Comparison of ENCODE assay signal across 17 cellular contexts in the genomic region with DNA sequence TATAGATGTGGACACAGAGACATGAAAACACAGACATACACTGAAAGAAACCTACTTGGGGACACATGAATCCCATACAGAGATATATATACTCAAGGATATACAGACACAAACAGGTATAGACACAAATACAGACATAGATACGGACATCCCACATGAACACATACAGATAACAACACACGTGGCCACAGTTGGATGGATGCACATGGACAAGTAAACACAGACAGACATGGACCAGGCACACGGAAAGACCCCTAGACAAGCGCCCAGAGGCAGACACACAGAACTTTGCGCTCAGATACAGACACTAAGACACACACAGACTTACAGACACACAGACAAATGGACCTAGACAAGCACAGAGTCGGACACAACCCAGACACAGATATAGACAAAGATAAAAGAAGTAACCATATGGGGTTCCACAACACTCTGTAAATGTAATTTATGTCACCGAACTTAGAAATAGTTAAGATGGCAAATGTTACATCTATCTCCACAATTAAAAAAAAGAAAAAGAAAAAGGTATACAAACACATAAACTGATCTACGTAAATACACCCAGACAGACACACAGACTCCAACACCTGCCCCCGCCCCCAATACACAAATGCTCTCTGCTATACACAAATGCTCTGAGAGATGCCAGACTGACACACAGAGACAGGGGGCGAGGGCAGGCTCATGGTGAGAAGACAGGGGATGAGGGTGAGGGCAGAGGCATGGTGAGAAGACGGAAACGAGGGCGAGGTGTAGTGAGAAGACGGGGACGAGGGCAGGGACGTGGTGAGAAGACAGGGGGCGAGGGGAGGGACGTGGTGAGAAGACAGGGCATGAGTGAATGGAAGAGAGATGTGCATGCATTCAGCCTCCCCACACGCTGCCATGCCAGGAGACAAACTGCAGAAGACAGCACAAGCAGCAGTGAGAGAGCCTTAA.
DNase-seq lines count a peak whose midpoint lies in the region; ATAC-seq, FAIRE-seq and TF ChIP-seq lines count a peak whose summit lies in the region.
"Had no signal": no experiment of that assay in that cellular context is flagged by ENCODE, and none has a peak within 500 bp of the region (broad histone marks: within the 10 kb centered on the region; RNA-seq: fewer than 3 reads in every experiment).

No MANE protein-coding gene starts in this region.

- H3K27ac ChIP-seq in IMR-90 (ENCODE audit: insufficient read depth, low read length) (no peak overlapping the region), foreskin keratinocyte (no peak overlapping the region)

- H3K36me3 ChIP-seq in IMR-90 (ENCODE audit: control insufficient read depth, insufficient read depth, low read length), result peaks cover 24% of the 10 kb centered on the region
- H3K36me3 ChIP-seq: HAP-1 had no signal

- H2BK5ac ChIP-seq in IMR-90 (ENCODE audit: low read depth, low read length, poor library complexity, severe bottlenecking), result no peak overlapping the region

- H3K56ac ChIP-seq in IMR-90 (ENCODE audit: extremely low read depth, insufficient read depth, low read length), result no peak overlapping the region

- POLR2A ChIA-PET in IMR-90 (lab: Charles Lee; ENCODE audit: unreplicated experiment), result no interaction called here

- no TSS peak for BruUV-seq in IMR-90 (replicated peaks; lab: Mats Ljungman, UMichigan)

- FAIRE-seq in GM12891 (lab: Jason Lieb, UNC), result peak; percentile 69

- H3K79me1 ChIP-seq in IMR-90 (ENCODE audit: low read depth in 1 of 2, low read length in 2 of 2), result peaks cover 25 to 65% of the 10 kb centered on the region in 2 experiments

- no peak overlapping the region for H3K4me3 ChIP-seq in IMR-90 (ENCODE audit: insufficient read depth, low read depth, low read length)
- H3K4me3 ChIP-seq: HAP-1 had no signal

- no peak overlapping the region for H2AFZ ChIP-seq in IMR-90 (replicated peaks; ENCODE audit: low read length, poor library complexity)

- no peaks in the 10 kb centered on the region for H3K27me3 ChIP-seq in IMR-90 (ENCODE audit: control insufficient read depth, insufficient read depth, low read length)
- H3K27me3 ChIP-seq in foreskin keratinocyte, result no peaks in the 10 kb centered on the region

- peaks cover 13% of the 10 kb centered on the region for H3K36me3 Mint-ChIP-seq in central memory CD8-positive, alpha-beta T cell (ENCODE audit: insufficient read depth)
- peaks cover 19% of the 10 kb centered on the region for H3K36me3 Mint-ChIP-seq in natural killer cell treated with Interleukin-12 subunit alpha and Interleukin-12 subunit beta and Interleukin-15 and Interleukin-18, amount 100 ng/mL, for 72 hours

- no peak overlapping the region for H3K23ac ChIP-seq in IMR-90 (ENCODE audit: low read depth, low read length)

- no peak overlapping the region for H2AK9ac ChIP-seq in IMR-90 (replicated peaks; ENCODE audit: low read depth, low read length, poor library complexity)

- no peak overlapping the region for H3K18ac ChIP-seq in IMR-90 (ENCODE audit: low read depth, low read length)

- TF ChIP-seq POLR2A in GM12891 (IDR thresholded peaks at IDR 0.05; ENCODE audit: low read depth, low read length), result no peak
- no peak for TF ChIP-seq POLR2A in IMR-90 (IDR thresholded peaks at IDR 0.05; ENCODE audit: low read depth, low read length)

- CTCF ChIA-PET in IMR-90 (lab: Yijun Ruan, JAX), result no interaction called here

- H3K4me2 ChIP-seq in IMR-90 (ENCODE audit: low read depth, low read length), result no peak overlapping the region

- H3K9me1 ChIP-seq in IMR-90 (ENCODE audit: insufficient read depth, low read length), result peaks cover 39% of the 10 kb centered on the region

- peaks cover 26% of the 10 kb centered on the region for H3K4me1 Mint-ChIP-seq in central memory CD8-positive, alpha-beta T cell
- H3K4me1 Mint-ChIP-seq in natural killer cell treated with Interleukin-12 subunit alpha and Interleukin-12 subunit beta and Interleukin-15 and Interleukin-18, amount 100 ng/mL, for 72 hours (ENCODE audit: low read depth in 2 of 2), result peaks cover 69 to 77% of the 10 kb centered on the region in 2 donors
- H3K4me1 Mint-ChIP-seq: B cell had no signal

- peak overlapping the region; percentile 33 for H3K27ac Mint-ChIP-seq in central memory CD8-positive, alpha-beta T cell (ENCODE audit: low read depth)
- peak overlapping the region; percentile 24 to 39 for H3K27ac Mint-ChIP-seq in natural killer cell treated with Interleukin-12 subunit alpha and Interleukin-12 subunit beta and Interleukin-15 and Interleukin-18, amount 100 ng/mL, for 72 hours
- H3K27ac Mint-ChIP-seq: B cell had no signal

- H3K4ac ChIP-seq in IMR-90 (ENCODE audit: low read depth, low read length), result peak overlapping the region; percentile 15; the same call in 1 of the 2 replicates

- no peak overlapping the region for H3K9ac ChIP-seq in IMR-90 (ENCODE audit: low read depth, low read length)

- no peak overlapping the region for H3K14ac ChIP-seq in IMR-90 (replicated peaks; ENCODE audit: low read depth, low read length)

- no peak overlapping the region; the same call in 2 of the 3 replicates for H2BK15ac ChIP-seq in IMR-90 (ENCODE audit: low read depth, low read length)

- peak overlapping the region; percentile 18 for H3K4me3 Mint-ChIP-seq in central memory CD8-positive, alpha-beta T cell
- H3K4me3 Mint-ChIP-seq in natural killer cell treated with Interleukin-12 subunit alpha and Interleukin-12 subunit beta and Interleukin-15 and Interleukin-18, amount 100 ng/mL, for 72 hours, result peak overlapping the region; percentile 37
- H3K4me3 Mint-ChIP-seq: B cell; CD4-positive, alpha-beta memory T cell had no signal

- no peak overlapping the region for H2BK120ac ChIP-seq in IMR-90 (ENCODE audit: low read depth, low read length)

- no peak for ATAC-seq in IMR-90 (ENCODE audit: low read depth)
- ATAC-seq in central memory CD8-positive, alpha-beta T cell (replicated peaks; ENCODE audit: extremely low read depth, poor library complexity, severe bottlenecking), result no peak
- ATAC-seq in natural killer cell treated with Interleukin-12 subunit alpha and Interleukin-12 subunit beta and Interleukin-15 and Interleukin-18, amount 100 ng/mL, for 72 hours, result peak; percentile 75 to 80
- ATAC-seq in foreskin keratinocyte, result no peak
- ATAC-seq: Panc1 had no signal

- 85% methylated on average over 4 of the region's 19 CpGs; no CpG with 5 or more reads in 1 of the 2 experiments for WGBS in IMR-90 (ENCODE audit: extremely low coverage in 2 of 2, insufficient read length in 1 of 2), 2 experiments

- H3K27me3 Mint-ChIP-seq in central memory CD8-positive, alpha-beta T cell, result no peaks in the 10 kb centered on the region
- no peaks in the 10 kb centered on the region for H3K27me3 Mint-ChIP-seq in natural killer cell treated with Interleukin-12 subunit alpha and Interleukin-12 subunit beta and Interleukin-15 and Interleukin-18, amount 100 ng/mL, for 72 hours
- H3K27me3 Mint-ChIP-seq: B cell; CD4-positive, alpha-beta memory T cell had no signal

- H4K8ac ChIP-seq in IMR-90 (ENCODE audit: low read depth in 2 of 2, low read length in 2 of 2), result no peak overlapping the region

- dilution Hi-C loops in IMR-90 (cut with HindIII; ENCODE audit: low sequenced_read_pairs, unreplicated experiment), result no loop called here

- H3K9me3 Mint-ChIP-seq in central memory CD8-positive, alpha-beta T cell, result no peaks in the 10 kb centered on the region
- no peaks in the 10 kb centered on the region for H3K9me3 Mint-ChIP-seq in natural killer cell treated with Interleukin-12 subunit alpha and Interleukin-12 subunit beta and Interleukin-15 and Interleukin-18, amount 100 ng/mL, for 72 hours
- H3K9me3 Mint-ChIP-seq: CD4-positive, alpha-beta memory T cell had no signal

- TF ChIP-seq CTCF in IMR-90 (conservative IDR thresholded peaks at IDR 0.05; ENCODE audit: low read depth, low read length) (no peak), foreskin keratinocyte (conservative IDR thresholded peaks at IDR 0.05) (no peak)

- in situ Hi-C loops in IMR-90 (cut with MboI; ENCODE audit: low sequenced_read_pairs), result no loop called here

- TF ChIP-seq RAD21 in IMR-90 (IDR thresholded peaks at IDR 0.05; ENCODE audit: low read length), result no peak

- intact Hi-C loops in IMR-90 (cut with micrococcal nuclease), result no loop called here

- H2AK5ac ChIP-seq in IMR-90 (ENCODE audit: low read depth, low read length), result peak overlapping the region; percentile 24; the same call in 1 of the 2 replicates

- no peaks in the 10 kb centered on the region for H3K9me3 ChIP-seq in IMR-90 (ENCODE audit: control insufficient read depth, insufficient read depth, low read length)
- H3K9me3 ChIP-seq: HAP-1 had no signal

- H3K4me1 ChIP-seq in IMR-90 (ENCODE audit: control insufficient read depth, insufficient read depth, low read length) (peaks cover 32% of the 10 kb centered on the region), foreskin keratinocyte (no peaks in the 10 kb centered on the region)
- H3K4me1 ChIP-seq: HAP-1 had no signal

- no peak for DNase-seq in GM12891 (ENCODE audit: insufficient read length, low spot score)
- no peak for DNase-seq in IMR-90
- DNase-seq in central memory CD8-positive, alpha-beta T cell (ENCODE audit: low spot score in 2 of 2), result peak in 1 of 2 donors; percentile 16
- peak; percentile 61 for DNase-seq in natural killer cell treated with Interleukin-12 subunit alpha and Interleukin-12 subunit beta and Interleukin-15 and Interleukin-18, amount 100 ng/mL, for 72 hours (ENCODE audit: low spot score)
- DNase-seq in dedifferentiated amniotic fluid mesenchymal stem cell (ENCODE audit: extremely low spot score), result no peak
- no peak for DNase-seq in ureter (ENCODE audit: low spot score)
- DNase-seq in foreskin keratinocyte, result no peak
- DNase-seq: CD4-positive, alpha-beta memory T cell; KG1; NCI-H1048; NCI-H1436 treated with DMSO at 0.1 percent for 48 hours; NCI-H2029 treated with DMSO at 0.1 percent for 48 hours; NCI-H510A; NCI-H82 had no signal

- H2BK20ac ChIP-seq in IMR-90 (ENCODE audit: low read depth, low read length), result no peak overlapping the region

- H4K20me1 ChIP-seq in IMR-90 (ENCODE audit: insufficient read depth, low read length), result no peaks in the 10 kb centered on the region

- no peak overlapping the region for H4K5ac ChIP-seq in IMR-90 (ENCODE audit: low read depth, low read length)

- no peak overlapping the region for H4K91ac ChIP-seq in IMR-90 (ENCODE audit: insufficient read depth, low read depth, low read length)

TF ChIP-seq in GM12891, 5 proteins besides CTCF, POLR2A, EP300 and RAD21:
- no peak for TF ChIP-seq SPI1 (IDR thresholded peaks at IDR 0.05; ENCODE audit: low read depth, low read length)
- no peak for TF ChIP-seq POU2F2 (IDR thresholded peaks at IDR 0.05; ENCODE audit: low read depth, low read length)
- no peak for TF ChIP-seq POLR2AphosphoS5 (IDR thresholded peaks at IDR 0.05; ENCODE audit: low read depth, low read length)
- no peak for TF ChIP-seq PAX5 (IDR thresholded peaks at IDR 0.05; ENCODE audit: insufficient read depth, low read length, severe bottlenecking)
- no peak for TF ChIP-seq TAF1 (IDR thresholded peaks at IDR 0.05; ENCODE audit: low read depth, low read length)

TF ChIP-seq in IMR-90, 13 proteins besides CTCF, POLR2A, EP300 and RAD21:
- TF ChIP-seq FOS (IDR thresholded peaks at IDR 0.05; ENCODE audit: low read depth, low read length) (no peak), CHD1 (IDR thresholded peaks at IDR 0.05; ENCODE audit: low read depth, low read length) (no peak), MAFK (IDR thresholded peaks at IDR 0.05; ENCODE audit: low read depth, low read length) (no peak), BHLHE40 (IDR thresholded peaks at IDR 0.05; ENCODE audit: low read depth, low read length) (no peak)

Comparison
In these comparisons a context has a peak if more than half of its experiments do, and no peak if none do; other contexts are left out.
1. ATAC-seq: peak in natural killer cell treated with Interleukin-12 subunit alpha and Interleukin-12 subunit beta and Interleukin-15 and Interleukin-18, amount 100 ng/mL, for 72 hours (2 of 2); none in IMR-90 (single experiment), central memory CD8-positive, alpha-beta T cell (single experiment) and foreskin keratinocyte (single experiment).